15 cellular contexts compared by ENCODE assay signal in genomic region chr17:850086-850827, GRCh38.
A peak's percentile ranks its signal among the peaks of the same experiment; 100 is the strongest.
DNase-seq lines count a peak whose midpoint lies in the region; ATAC-seq and TF ChIP-seq lines count a peak whose summit lies in the region.
"Had no signal": no experiment of that assay in that cellular context is flagged by ENCODE, and none has a peak within 500 bp of the region (broad histone marks: within the 10 kb centered on the region; RNA-seq: fewer than 3 reads in every experiment).

No MANE protein-coding gene starts in this region.

- peaks cover 28% of the 10 kb centered on the region for H3F3A ChIP-seq in neural progenitor cell (ENCODE audit: low read depth)

- H3K9me3 Mint-ChIP-seq in neural progenitor cell (peaks cover 7% of the 10 kb centered on the region), type B pancreatic cell (peaks cover 3% of the 10 kb centered on the region)
- H3K9me3 Mint-ChIP-seq: activated CD4-positive, alpha-beta T cell treated with anti-CD3 and anti-CD28 coated beads, Interleukin-2, amount 10 ng/mL, durations not matched to agents 7 days and 5 days; activated T-cell treated with anti-CD3 and anti-CD28 coated beads, Interleukin-2, amount 50 U/mL, for 24 hours; memory B cell had no signal

- H3K4me3 ChIP-seq in cardiac muscle cell, result no peak overlapping the region
- peak overlapping the region in 1 of 2 donors; percentile 8 for H3K4me3 ChIP-seq in esophagus (ENCODE audit: low read depth in 1 of 2, low read length in 2 of 2)
- no peak overlapping the region for H3K4me3 ChIP-seq in neural progenitor cell

- H2AFZ ChIP-seq in neural progenitor cell (replicated peaks), result no peak overlapping the region

- H3K36me3 ChIP-seq in cardiac muscle cell (no peaks in the 10 kb centered on the region), esophagus (ENCODE audit: control insufficient read depth in 2 of 2, insufficient read depth in 2 of 2, low read length in 1 of 2) (no peaks in the 10 kb centered on the region), neural progenitor cell (no peaks in the 10 kb centered on the region)

- H3K9me3 ChIP-seq in cardiac muscle cell (ENCODE audit: low read depth) (no peaks in the 10 kb centered on the region), esophagus (ENCODE audit: control insufficient read depth in 2 of 2, insufficient read depth in 1 of 2, low read depth in 1 of 2, low read length in 1 of 2) (no peaks in the 10 kb centered on the region), neural progenitor cell (ENCODE audit: low read depth) (no peaks in the 10 kb centered on the region)

- no peak overlapping the region for H3K4me2 ChIP-seq in neural progenitor cell

- 70 to 73% methylated on average over 23 of the region's 23 CpGs for WGBS in esophagus, 2 donors

- intact Hi-C loops in left cardiac atrium (cut with DNase I), result no loop called here
- intact Hi-C loops in posterior cingulate gyrus (cut with DNase I), result no loop called here

- DNase-seq in cardiac muscle cell (ENCODE audit: low read depth in 1 of 2, low spot score in 1 of 2) (no peak), left cardiac atrium (no peak), neural progenitor cell (ENCODE audit: low spot score) (no peak), type B pancreatic cell (ENCODE audit: extremely low spot score, unreplicated experiment) (no peak), DMS 273 (lab: John Stamatoyannopoulos, UW; ENCODE audit: unreplicated experiment) (no peak), posterior cingulate gyrus (no peak)
- DNase-seq: activated CD4-positive, alpha-beta T cell treated with anti-CD3 and anti-CD28 coated beads, Interleukin-2, amount 10 ng/mL, durations not matched to agents 7 days and 5 days; activated T-cell treated with anti-CD3 and anti-CD28 coated beads, Interleukin-2, amount 50 U/mL, for 24 hours; GDM1; NCI-H2107; stimulated activated CD8-positive, alpha-beta memory T cell treated with anti-CD3 and anti-CD28 coated beads, Interleukin-4, amount 100 ng/mL, for 48 hours; T1000 had no signal

- H3K4me1 ChIP-seq in cardiac muscle cell (ENCODE audit: low read depth) (peaks cover 35% of the 10 kb centered on the region), esophagus (ENCODE audit: control insufficient read depth in 2 of 2, insufficient read depth in 2 of 2, low read length in 1 of 2) (peaks cover 2 to 15% of the 10 kb centered on the region in 2 donors), neural progenitor cell (peaks cover 65% of the 10 kb centered on the region)

- H3K27me3 ChIP-seq in cardiac muscle cell (no peaks in the 10 kb centered on the region), esophagus (ENCODE audit: control insufficient read depth in 1 of 2, insufficient read depth in 2 of 2, low read length in 2 of 2) (no peaks in the 10 kb centered on the region), neural progenitor cell (no peaks in the 10 kb centered on the region)

- H3K4me3 Mint-ChIP-seq in neural progenitor cell (peak overlapping the region; percentile 69), type B pancreatic cell (no peak overlapping the region)
- H3K4me3 Mint-ChIP-seq: activated CD4-positive, alpha-beta T cell treated with anti-CD3 and anti-CD28 coated beads, Interleukin-2, amount 10 ng/mL, durations not matched to agents 7 days and 5 days; activated T-cell treated with anti-CD3 and anti-CD28 coated beads, Interleukin-2, amount 50 U/mL, for 24 hours; memory B cell had no signal

- H4K20me1 ChIP-seq in neural progenitor cell (ENCODE audit: low read depth), result peaks cover 69% of the 10 kb centered on the region

- H3K9ac ChIP-seq in neural progenitor cell, result no peak overlapping the region

- ATAC-seq in left cardiac atrium, result no peak
- no peak for ATAC-seq in GM21390 (IDR thresholded peaks at IDR 0.05; ENCODE audit: unreplicated experiment)

- H3K27ac Mint-ChIP-seq in neural progenitor cell (peak overlapping the region; percentile 88), type B pancreatic cell (peak overlapping the region; percentile 18)
- H3K27ac Mint-ChIP-seq: activated CD4-positive, alpha-beta T cell treated with anti-CD3 and anti-CD28 coated beads, Interleukin-2, amount 10 ng/mL, durations not matched to agents 7 days and 5 days; activated T-cell treated with anti-CD3 and anti-CD28 coated beads, Interleukin-2, amount 50 U/mL, for 24 hours; memory B cell had no signal

- H3K4me1 Mint-ChIP-seq in neural progenitor cell, result peaks cover 63% of the 10 kb centered on the region
- peaks cover 48% of the 10 kb centered on the region for H3K4me1 Mint-ChIP-seq in type B pancreatic cell (ENCODE audit: unreplicated experiment)
- H3K4me1 Mint-ChIP-seq: memory B cell had no signal

- H3K27me3 Mint-ChIP-seq in neural progenitor cell (ENCODE audit: insufficient read depth, low read depth) (peaks cover 3% of the 10 kb centered on the region), type B pancreatic cell (no peaks in the 10 kb centered on the region)

- H3K79me2 ChIP-seq in neural progenitor cell (ENCODE audit: low read depth), result peaks cover 47% of the 10 kb centered on the region

- no peak for TF ChIP-seq CTCF in cardiac muscle cell (IDR thresholded peaks at IDR 0.05; ENCODE audit: low read depth, low read length)
- TF ChIP-seq CTCF in neural progenitor cell (IDR thresholded peaks at IDR 0.05), result no peak
- TF ChIP-seq CTCF in type B pancreatic cell (conservative IDR thresholded peaks at IDR 0.05), result no peak

- H3K36me3 Mint-ChIP-seq in neural progenitor cell (peaks cover 21% of the 10 kb centered on the region), type B pancreatic cell (peaks cover 7% of the 10 kb centered on the region)
- H3K36me3 Mint-ChIP-seq: memory B cell had no signal

- H3K27ac ChIP-seq in cardiac muscle cell (peak overlapping the region; percentile 61), esophagus (ENCODE audit: low read depth in 2 of 2, low read length in 1 of 2) (peak overlapping the region; percentile 73 to 83), neural progenitor cell (no peak overlapping the region)
